ENCODE assay signal across 8 cellular contexts in genomic region chr10:77837248-77837924, GRCh38.
DNase-seq lines count a peak whose midpoint lies in the region; ATAC-seq and TF ChIP-seq lines count a peak whose summit lies in the region.

No MANE protein-coding gene starts in this region.

- WGBS in transverse colon (ENCODE audit: low coverage in 1 of 2), 2 donors: 64 to 69% methylated on average over 5 to 10 of the region's 10 CpGs

- no peaks in the 10 kb centered on the region; the same call in 1 of the 2 replicates for H4K20me1 ChIP-seq in GM23338 (replicated peaks; ENCODE audit: insufficient read depth)

- H3K27ac ChIP-seq in GM23338 (ENCODE audit: low read depth) (peak overlapping the region; percentile 60), angular gyrus (ENCODE audit: low read depth, low read length) (peak overlapping the region; percentile 37), transverse colon (peak overlapping the region; percentile 34 to 57 (median 44))

- no peak for TF ChIP-seq EP300 in transverse colon (IDR thresholded peaks at IDR 0.05; ENCODE audit: low read depth)

- DNase-seq in GM10266 (ENCODE audit: extremely low spot score): peak; percentile 80
- peak; percentile 95 for DNase-seq in GM23338 (ENCODE audit: low spot score)
- peak; percentile 49 for DNase-seq in KG1 (lab: John Stamatoyannopoulos, UW)
- DNase-seq in T-helper 1 cell: peak; percentile 33 to 86 (median 51)
- peak in 1 of 3 donors; percentile 34 for DNase-seq in mucosa of descending colon
- peak; percentile 50 for DNase-seq in transverse colon
- no peak for DNase-seq in NCI-H2227 treated with DMSO at 0.1 percent for 48 hours (lab: John Stamatoyannopoulos, UW)

- H3K27me3 ChIP-seq in GM23338 (ENCODE audit: insufficient read depth) (no peaks in the 10 kb centered on the region), transverse colon (no peaks in the 10 kb centered on the region)

- TF ChIP-seq CTCF in GM10266 (IDR thresholded peaks at IDR 0.05; ENCODE audit: control insufficient read depth, insufficient read depth, low read depth, missing control alignments) (peak; percentile 61), GM23338 (conservative IDR thresholded peaks at IDR 0.05; ENCODE audit: low read depth in 2 of 2) (peak; percentile 53 to 78), mucosa of descending colon (IDR thresholded peaks at IDR 0.05) (no peak), transverse colon (IDR thresholded peaks at IDR 0.05) (no peak)

- peaks cover 7% of the 10 kb centered on the region; the same call in 1 of the 2 replicates for H3K4me1 ChIP-seq in GM23338 (ENCODE audit: insufficient read depth)
- H3K4me1 ChIP-seq in mucosa of descending colon (ENCODE audit: low read depth): no peaks in the 10 kb centered on the region
- peaks cover 0 to 25% (median 0%) of the 10 kb centered on the region in 4 donors for H3K4me1 ChIP-seq in transverse colon

- TF ChIP-seq POLR2A in transverse colon (IDR thresholded peaks at IDR 0.05): no peak

- no peak overlapping the region for H3K4me3 Mint-ChIP-seq in GM23338

- no peaks in the 10 kb centered on the region for H3K9me3 Mint-ChIP-seq in GM23338

- H3K4me3 ChIP-seq in GM23338: no peak overlapping the region
- H3K4me3 ChIP-seq in mucosa of descending colon: no peak overlapping the region
- H3K4me3 ChIP-seq in transverse colon: no peak overlapping the region

- H3K4me2 ChIP-seq in GM23338: no peak overlapping the region

- peaks cover 27% of the 10 kb centered on the region for H3K4me1 Mint-ChIP-seq in GM23338

- no peaks in the 10 kb centered on the region for H3K9me3 ChIP-seq in mucosa of descending colon
- no peaks in the 10 kb centered on the region for H3K9me3 ChIP-seq in transverse colon

- no peaks in the 10 kb centered on the region for H3K9me2 ChIP-seq in GM23338 (ENCODE audit: insufficient read depth)

- H3K27ac Mint-ChIP-seq in GM23338: peak overlapping the region; percentile 97

- no peaks in the 10 kb centered on the region; the same call in 1 of the 2 replicates for H3K79me2 ChIP-seq in GM23338 (replicated peaks; ENCODE audit: insufficient read depth)

- H3F3A ChIP-seq in GM23338 (replicated peaks; ENCODE audit: low read depth): no peaks in the 10 kb centered on the region

- ATAC-seq in GM23338 (peak; percentile 97), mucosa of descending colon (peak; percentile 60)

- H2AFZ ChIP-seq in GM23338: no peak overlapping the region

- H3K27me3 Mint-ChIP-seq in GM23338 (ENCODE audit: insufficient read depth, low read depth, poor library complexity): peaks cover 10% of the 10 kb centered on the region

- intact Hi-C loops in mucosa of descending colon (cut with DNase I, micrococcal nuclease): no loop called here
- intact Hi-C loops in transverse colon (cut with DNase I; ENCODE audit: low total_unique reads): no loop called here

- in situ Hi-C loops in transverse colon (cut with MboI; ENCODE audit: low pct_ligation_motif_present in 1 of 4, low pct_unique_long_range_greater_than_20kb in 1 of 4, low sequenced_read_pairs in 3 of 4): loop anchor here in 2 of 4 donors (25.0 kb wide), 2 partner anchors 150 to 175 kb away; no protein-coding TSS in a partner anchor

- H3K36me3 Mint-ChIP-seq in GM23338 (ENCODE audit: low read depth): peaks cover 55% of the 10 kb centered on the region

- H3K36me3 ChIP-seq in GM23338 (ENCODE audit: insufficient read depth) (0 out of 2 replicates have a peak, but pooled peaks cover 3% of the 10 kb centered on the region), mucosa of descending colon (ENCODE audit: low read depth) (no peaks in the 10 kb centered on the region), transverse colon (peaks cover 0 to 22% (median 10%) of the 10 kb centered on the region in 4 donors)

TF ChIP-seq in GM23338, 12 proteins besides CTCF, POLR2A, EP300 and RAD21 (continues in another document):
- TF ChIP-seq EZH2 (IDR thresholded peaks at IDR 0.05; ENCODE audit: low read depth, unreplicated experiment) (no peak), STAT1 (IDR thresholded peaks at IDR 0.05; ENCODE audit: unreplicated experiment) (no peak), ETS1 (IDR thresholded peaks at IDR 0.05) (no peak), ZNF331 (CRISPR knock-in tag; IDR thresholded peaks at IDR 0.05; ENCODE audit: low read depth) (no peak), NANOG (IDR thresholded peaks at IDR 0.05; ENCODE audit: borderline replicate concordance) (no peak), REST (IDR thresholded peaks at IDR 0.05; ENCODE audit: unreplicated experiment) (no peak), EZH2phosphoT487 (IDR thresholded peaks at IDR 0.05; ENCODE audit: unreplicated experiment) (no peak)

Comparison
In these comparisons a context has a peak if more than half of its experiments do, and no peak if none do; other contexts are left out.
1. CTCF ChIP-seq: peak in GM10266 (single experiment) and GM23338 (2 of 2); none in mucosa of descending colon (single experiment) and transverse colon (0 of 5).
2. Peak in every context shown above with its lines, with median percentiles within 50 percentile points of each other: H3K27ac ChIP-seq.